Comparison of ENCODE assay signal across 9 cellular contexts in the genomic region with DNA sequence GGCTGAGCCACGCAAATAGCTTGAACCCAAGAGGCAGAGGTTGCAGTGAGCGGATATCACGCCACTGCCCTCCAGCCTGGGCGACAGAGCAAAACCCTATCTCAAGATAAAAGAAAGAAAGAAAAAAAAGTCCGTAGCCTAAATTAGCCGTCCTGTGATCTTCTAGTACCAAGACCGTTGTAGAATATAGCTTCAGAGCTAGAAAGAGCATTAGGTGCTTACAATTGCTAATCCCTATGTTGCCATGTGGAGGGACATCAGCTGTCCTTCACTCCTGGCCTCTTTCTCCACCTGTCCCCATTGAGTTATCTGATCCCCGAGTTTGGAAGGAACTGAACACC. TPM values are rescaled to one million over a fixed set of nuclear protein-coding genes. Genes with fewer than 3 reads are reported as not detected.
A peak's percentile ranks its signal among the peaks of the same experiment; 100 is the strongest.
DNase-seq lines count a peak whose midpoint lies in the region; ATAC-seq and TF ChIP-seq lines count a peak whose summit lies in the region.
"Had no signal": no experiment of that assay in that cellular context is flagged by ENCODE, and none has a peak within 500 bp of the region (broad histone marks: within the 10 kb centered on the region; RNA-seq: fewer than 3 reads in every experiment).

No MANE protein-coding gene starts in this region.

- H2AFZ ChIP-seq in osteoblast (ENCODE audit: low read length) (peak overlapping the region; percentile 94), mesenchymal stem cell (ENCODE audit: low read depth, low read length) (no peak overlapping the region)

- no peaks in the 10 kb centered on the region for H3K36me3 ChIP-seq in osteoblast (ENCODE audit: insufficient read depth, low read length)
- H3K36me3 ChIP-seq in mesenchymal stem cell (ENCODE audit: control insufficient read depth in 1 of 2, insufficient read depth in 2 of 2, low read depth in 1 of 2, low read length in 2 of 2), result peaks cover 0 to 5% of the 10 kb centered on the region in 2 experiments

- DNase-seq in DMS53 (lab: John Stamatoyannopoulos, UW) (peak; percentile 33), DMS53 treated with DMSO at 0.1 percent for 48 hours (lab: John Stamatoyannopoulos, UW; ENCODE audit: unreplicated experiment) (no peak), LNCaP clone FGC (ENCODE audit: low read depth) (no peak), osteoblast (ENCODE audit: insufficient read length, low spot score, missing footprints) (no peak), NCI-H1417 (lab: John Stamatoyannopoulos, UW) (no peak), mesenchymal stem cell (no peak), G401 (ENCODE audit: low spot score) (no peak)
- DNase-seq in activated naive CD8-positive, alpha-beta T cell treated with anti-CD3 and anti-CD28 coated beads, Interleukin-2, amount 50 U/mL, for 24 hours, result no peak
- DNase-seq: activated CD8-positive, alpha-beta memory T cell treated with anti-CD3 and anti-CD28 coated beads, Interleukin-2, amount 50 U/mL, for 4 hours had no signal

- H3K36me3 Mint-ChIP-seq in activated naive CD8-positive, alpha-beta T cell treated with anti-CD3 and anti-CD28 coated beads, Interleukin-2, amount 50 U/mL, for 24 hours (ENCODE audit: low read depth), result peaks cover 17% of the 10 kb centered on the region

- H2BK5ac ChIP-seq in mesenchymal stem cell (ENCODE audit: low read depth, low read length, poor library complexity, severe bottlenecking), result no peak overlapping the region

- H4K91ac ChIP-seq in mesenchymal stem cell (ENCODE audit: low read length), result no peak overlapping the region

- no peak overlapping the region for H2BK120ac ChIP-seq in mesenchymal stem cell (ENCODE audit: low read depth, low read length)

- H4K8ac ChIP-seq in mesenchymal stem cell (ENCODE audit: low read length), result no peak overlapping the region

- TF ChIP-seq CTCF in LNCaP clone FGC (IDR thresholded peaks at IDR 0.05; ENCODE audit: control insufficient read depth, extremely low read depth, insufficient read depth) (no peak), osteoblast (IDR thresholded peaks at IDR 0.05; ENCODE audit: extremely low read depth, low read depth, low read length) (no peak)

- in situ Hi-C loops in G401 (cut with HindIII; ENCODE audit: low sequenced_read_pairs), result no loop called here

- H3K27me3 ChIP-seq in osteoblast (ENCODE audit: insufficient read depth, low read length), result no peaks in the 10 kb centered on the region
- no peaks in the 10 kb centered on the region for H3K27me3 ChIP-seq in mesenchymal stem cell (ENCODE audit: control insufficient read depth in 1 of 2, insufficient read depth in 1 of 2, low read length in 2 of 2)

- no peak overlapping the region for H3K9ac ChIP-seq in mesenchymal stem cell (ENCODE audit: low read length)

- H3K9me3 ChIP-seq in osteoblast (ENCODE audit: low read depth, low read length) (no peaks in the 10 kb centered on the region), mesenchymal stem cell (ENCODE audit: control insufficient read depth, low read length) (no peaks in the 10 kb centered on the region)

- no peak overlapping the region for H3K18ac ChIP-seq in mesenchymal stem cell (ENCODE audit: low read depth in 1 of 2, low read length in 2 of 2)

- no peaks in the 10 kb centered on the region for H3K9me3 Mint-ChIP-seq in activated naive CD8-positive, alpha-beta T cell treated with anti-CD3 and anti-CD28 coated beads, Interleukin-2, amount 50 U/mL, for 24 hours

- no peak overlapping the region for H3K14ac ChIP-seq in mesenchymal stem cell (ENCODE audit: low read length in 2 of 2)

- H3K79me2 ChIP-seq in osteoblast (ENCODE audit: insufficient read depth, low read length), result peaks cover 22% of the 10 kb centered on the region

- H3K27ac Mint-ChIP-seq in activated naive CD8-positive, alpha-beta T cell treated with anti-CD3 and anti-CD28 coated beads, Interleukin-2, amount 50 U/mL, for 24 hours, result no peak overlapping the region

- H3K4me3 ChIP-seq in LNCaP clone FGC (ENCODE audit: low read depth, low read length), result peak overlapping the region; percentile 94
- H3K4me3 ChIP-seq in osteoblast (ENCODE audit: insufficient read depth, low read length), result peak overlapping the region; percentile 86
- peak overlapping the region in 1 of 2 experiments; percentile 97 for H3K4me3 ChIP-seq in mesenchymal stem cell (ENCODE audit: insufficient read depth in 1 of 2, low read depth in 1 of 2, low read length in 2 of 2)

- no peak overlapping the region for H2AK5ac ChIP-seq in mesenchymal stem cell (ENCODE audit: low read length, severe bottlenecking)

- H3K27ac ChIP-seq in osteoblast (ENCODE audit: low read depth, low read length) (peak overlapping the region; percentile 44), mesenchymal stem cell (ENCODE audit: low read length, poor library complexity, severe bottlenecking) (no peak overlapping the region)

- H4K20me1 ChIP-seq in osteoblast (ENCODE audit: insufficient read depth, low read length), result no peaks in the 10 kb centered on the region

- no peak overlapping the region for H2BK15ac ChIP-seq in mesenchymal stem cell (ENCODE audit: low read depth, poor library complexity, severe bottlenecking)

- no peak overlapping the region for H3K4ac ChIP-seq in mesenchymal stem cell (ENCODE audit: low read depth in 1 of 2, low read length in 2 of 2)

- no peak overlapping the region for H2BK12ac ChIP-seq in mesenchymal stem cell (ENCODE audit: low read length in 2 of 2)

- peak overlapping the region; percentile 84 for H3K4me3 Mint-ChIP-seq in activated naive CD8-positive, alpha-beta T cell treated with anti-CD3 and anti-CD28 coated beads, Interleukin-2, amount 50 U/mL, for 24 hours

- H3K4me1 ChIP-seq in osteoblast (ENCODE audit: insufficient read depth, low read length), result peaks cover 19% of the 10 kb centered on the region
- peaks cover 7% of the 10 kb centered on the region for H3K4me1 ChIP-seq in mesenchymal stem cell (ENCODE audit: control insufficient read depth, insufficient read depth, low read depth, low read length)

- H3K4me2 ChIP-seq in osteoblast (ENCODE audit: insufficient read depth, low read length) (peak overlapping the region; percentile 93), mesenchymal stem cell (ENCODE audit: low read length, poor library complexity, severe bottlenecking) (no peak overlapping the region)

- H3K4me1 Mint-ChIP-seq in activated naive CD8-positive, alpha-beta T cell treated with anti-CD3 and anti-CD28 coated beads, Interleukin-2, amount 50 U/mL, for 24 hours, result peaks cover 29% of the 10 kb centered on the region

- no peak overlapping the region for H3K23ac ChIP-seq in mesenchymal stem cell (ENCODE audit: low read length in 2 of 2)

- H3K27me3 Mint-ChIP-seq in activated naive CD8-positive, alpha-beta T cell treated with anti-CD3 and anti-CD28 coated beads, Interleukin-2, amount 50 U/mL, for 24 hours, result peaks cover 2% of the 10 kb centered on the region

- WGBS in mesenchymal stem cell, result 90% methylated on average over 8 of the region's 8 CpGs

- H3K79me1 ChIP-seq in mesenchymal stem cell (replicated peaks; ENCODE audit: low read length, poor library complexity, severe bottlenecking), result peaks cover 20% of the 10 kb centered on the region

- no peak for ATAC-seq in activated naive CD8-positive, alpha-beta T cell treated with anti-CD3 and anti-CD28 coated beads, Interleukin-2, amount 50 U/mL, for 24 hours

RNA-seq across cellular contexts. Expression of gene CDKN3, which starts 1.2 kb away (rescaled TPM):
- 7.6 and 8.5 TPM in 2 replicates for total RNA-seq in osteoblast
- 12.2 TPM for polyA plus RNA-seq in mesenchymal stem cell (2013, experiment 1 of 2)
- polyA plus RNA-seq in mesenchymal stem cell (2013, experiment 2 of 2), result 14.2 TPM
- total RNA-seq in G401 (2014; rRNA removed; shearing (Covaris generic)), result 110 and 135 TPM in 2 replicates

RNA-seq across cellular contexts. Expression of gene CNIH1, which starts 43.2 kb away (rescaled TPM):
- 153 and 220 TPM in 2 replicates for total RNA-seq in osteoblast
- 195 TPM for polyA plus RNA-seq in mesenchymal stem cell (2013, experiment 1 of 2)
- polyA plus RNA-seq in mesenchymal stem cell (2013, experiment 2 of 2), result 199 TPM
- total RNA-seq in G401 (2014; rRNA removed; shearing (Covaris generic)), result 257 and 284 TPM in 2 replicates

Comparison
In these comparisons a context has a peak if more than half of its experiments do, and no peak if none do; other contexts are left out.
1. RNA of gene CDKN3, which starts 1.2 kb away (total RNA-seq): 110 to 135 TPM in G401; 7.6 to 8.5 TPM in osteoblast; every median in the first group is over 10 times any median in the second.